1 cellular context compared by ENCODE assay signal in the genomic region with DNA sequence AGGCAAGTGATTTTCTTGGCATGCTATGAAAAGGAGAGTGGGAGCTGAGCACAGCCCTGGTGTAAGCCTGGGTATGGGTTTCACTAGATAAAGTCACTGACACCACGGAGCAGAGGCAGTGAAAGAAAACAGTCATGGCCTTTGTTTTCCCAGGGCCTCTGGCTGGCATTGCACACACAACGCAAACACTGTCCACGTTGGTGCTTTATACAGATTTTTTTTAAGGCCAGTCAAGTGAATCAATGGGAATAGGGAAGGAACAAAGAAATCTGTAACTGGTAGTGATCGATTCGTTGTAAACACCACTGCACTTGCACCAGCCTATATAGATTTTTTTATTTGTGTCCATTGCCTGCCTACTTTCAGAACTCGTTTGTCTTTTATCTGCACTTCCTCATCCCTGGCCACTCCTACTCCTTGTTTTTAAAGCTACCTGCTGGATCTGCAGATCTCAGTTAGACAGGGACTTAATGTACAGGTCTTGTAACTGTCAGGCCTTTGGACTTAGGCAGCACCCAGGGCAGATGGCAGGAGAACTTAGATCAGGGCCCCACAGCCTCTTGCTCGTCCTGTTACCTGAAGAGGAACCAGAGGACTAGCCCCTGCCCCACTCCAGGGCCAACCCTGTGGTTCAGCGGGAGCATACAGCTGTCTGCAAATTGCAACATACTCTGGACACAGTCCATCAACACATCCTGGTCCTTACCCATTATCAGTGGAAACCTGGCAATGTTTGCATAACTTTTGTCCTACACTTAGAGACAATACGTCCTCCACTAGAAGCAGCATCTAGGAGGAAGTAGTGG.
A peak's percentile ranks its signal among the peaks of the same experiment; 100 is the strongest.
TF ChIP-seq lines count a peak whose summit lies in the region.

No MANE protein-coding gene starts in this region.

TF ChIP-seq in K562, 482 proteins besides CTCF, POLR2A, EP300 and RAD21 (continued from another document and continues in another):
- TF ChIP-seq, protein P1, sequence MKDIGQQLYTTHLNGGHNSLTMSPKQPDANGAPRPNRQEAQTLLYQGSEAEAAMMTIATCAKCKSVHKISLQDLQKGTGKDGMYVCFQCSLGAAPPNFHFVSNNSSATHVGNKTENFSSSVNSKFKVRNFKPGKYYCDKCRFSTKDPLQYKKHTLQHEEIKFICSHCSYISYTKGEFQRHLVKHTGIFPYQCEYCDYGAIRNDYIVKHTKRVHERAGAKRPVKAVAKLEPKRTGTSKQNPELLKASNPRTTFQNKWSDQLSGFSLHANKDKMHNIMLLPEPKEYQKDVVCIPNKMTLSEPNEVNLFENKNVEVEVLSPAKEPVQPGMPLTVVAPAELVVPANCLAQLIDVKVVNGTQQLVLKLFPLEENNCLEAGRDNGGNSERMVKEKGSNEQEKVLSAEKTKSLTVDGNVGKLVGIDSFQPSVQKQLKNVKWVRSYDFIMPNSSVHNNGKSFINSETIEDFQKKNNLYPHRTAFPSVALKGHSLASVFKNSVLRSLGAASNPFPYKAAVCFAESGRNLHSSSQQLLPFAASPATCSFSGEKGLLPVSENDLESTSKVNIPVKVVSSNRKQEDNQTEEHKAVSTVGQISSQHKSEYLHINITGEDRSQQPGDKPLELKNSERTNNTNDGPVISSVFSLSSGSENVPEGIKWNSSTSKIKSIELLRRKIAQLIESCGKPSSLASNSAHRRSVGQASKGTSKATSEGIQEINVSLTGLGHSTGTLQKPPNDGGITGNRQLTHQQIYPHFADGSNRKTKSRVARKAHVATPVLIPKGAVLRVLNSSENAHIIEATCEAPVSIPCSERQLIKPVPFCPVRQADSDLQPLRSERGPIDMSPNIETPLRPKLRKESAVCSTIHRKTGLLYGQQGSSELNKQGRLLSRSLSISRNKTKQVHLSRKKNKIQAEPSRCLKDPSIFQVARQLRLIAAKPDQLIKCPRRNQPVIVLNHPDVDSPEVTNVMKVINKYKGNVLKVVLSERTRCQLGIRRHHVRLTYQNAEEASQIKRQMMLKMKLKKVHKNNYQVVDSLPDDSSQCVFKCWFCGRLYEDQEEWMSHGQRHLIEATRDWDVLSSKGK (CRISPR knock-in tag; IDR thresholded peaks at IDR 0.05) = no peak
- no peak for TF ChIP-seq ZNF165 (CRISPR knock-in tag; IDR thresholded peaks at IDR 0.05; ENCODE audit: borderline replicate concordance)
- TF ChIP-seq, protein P2, sequence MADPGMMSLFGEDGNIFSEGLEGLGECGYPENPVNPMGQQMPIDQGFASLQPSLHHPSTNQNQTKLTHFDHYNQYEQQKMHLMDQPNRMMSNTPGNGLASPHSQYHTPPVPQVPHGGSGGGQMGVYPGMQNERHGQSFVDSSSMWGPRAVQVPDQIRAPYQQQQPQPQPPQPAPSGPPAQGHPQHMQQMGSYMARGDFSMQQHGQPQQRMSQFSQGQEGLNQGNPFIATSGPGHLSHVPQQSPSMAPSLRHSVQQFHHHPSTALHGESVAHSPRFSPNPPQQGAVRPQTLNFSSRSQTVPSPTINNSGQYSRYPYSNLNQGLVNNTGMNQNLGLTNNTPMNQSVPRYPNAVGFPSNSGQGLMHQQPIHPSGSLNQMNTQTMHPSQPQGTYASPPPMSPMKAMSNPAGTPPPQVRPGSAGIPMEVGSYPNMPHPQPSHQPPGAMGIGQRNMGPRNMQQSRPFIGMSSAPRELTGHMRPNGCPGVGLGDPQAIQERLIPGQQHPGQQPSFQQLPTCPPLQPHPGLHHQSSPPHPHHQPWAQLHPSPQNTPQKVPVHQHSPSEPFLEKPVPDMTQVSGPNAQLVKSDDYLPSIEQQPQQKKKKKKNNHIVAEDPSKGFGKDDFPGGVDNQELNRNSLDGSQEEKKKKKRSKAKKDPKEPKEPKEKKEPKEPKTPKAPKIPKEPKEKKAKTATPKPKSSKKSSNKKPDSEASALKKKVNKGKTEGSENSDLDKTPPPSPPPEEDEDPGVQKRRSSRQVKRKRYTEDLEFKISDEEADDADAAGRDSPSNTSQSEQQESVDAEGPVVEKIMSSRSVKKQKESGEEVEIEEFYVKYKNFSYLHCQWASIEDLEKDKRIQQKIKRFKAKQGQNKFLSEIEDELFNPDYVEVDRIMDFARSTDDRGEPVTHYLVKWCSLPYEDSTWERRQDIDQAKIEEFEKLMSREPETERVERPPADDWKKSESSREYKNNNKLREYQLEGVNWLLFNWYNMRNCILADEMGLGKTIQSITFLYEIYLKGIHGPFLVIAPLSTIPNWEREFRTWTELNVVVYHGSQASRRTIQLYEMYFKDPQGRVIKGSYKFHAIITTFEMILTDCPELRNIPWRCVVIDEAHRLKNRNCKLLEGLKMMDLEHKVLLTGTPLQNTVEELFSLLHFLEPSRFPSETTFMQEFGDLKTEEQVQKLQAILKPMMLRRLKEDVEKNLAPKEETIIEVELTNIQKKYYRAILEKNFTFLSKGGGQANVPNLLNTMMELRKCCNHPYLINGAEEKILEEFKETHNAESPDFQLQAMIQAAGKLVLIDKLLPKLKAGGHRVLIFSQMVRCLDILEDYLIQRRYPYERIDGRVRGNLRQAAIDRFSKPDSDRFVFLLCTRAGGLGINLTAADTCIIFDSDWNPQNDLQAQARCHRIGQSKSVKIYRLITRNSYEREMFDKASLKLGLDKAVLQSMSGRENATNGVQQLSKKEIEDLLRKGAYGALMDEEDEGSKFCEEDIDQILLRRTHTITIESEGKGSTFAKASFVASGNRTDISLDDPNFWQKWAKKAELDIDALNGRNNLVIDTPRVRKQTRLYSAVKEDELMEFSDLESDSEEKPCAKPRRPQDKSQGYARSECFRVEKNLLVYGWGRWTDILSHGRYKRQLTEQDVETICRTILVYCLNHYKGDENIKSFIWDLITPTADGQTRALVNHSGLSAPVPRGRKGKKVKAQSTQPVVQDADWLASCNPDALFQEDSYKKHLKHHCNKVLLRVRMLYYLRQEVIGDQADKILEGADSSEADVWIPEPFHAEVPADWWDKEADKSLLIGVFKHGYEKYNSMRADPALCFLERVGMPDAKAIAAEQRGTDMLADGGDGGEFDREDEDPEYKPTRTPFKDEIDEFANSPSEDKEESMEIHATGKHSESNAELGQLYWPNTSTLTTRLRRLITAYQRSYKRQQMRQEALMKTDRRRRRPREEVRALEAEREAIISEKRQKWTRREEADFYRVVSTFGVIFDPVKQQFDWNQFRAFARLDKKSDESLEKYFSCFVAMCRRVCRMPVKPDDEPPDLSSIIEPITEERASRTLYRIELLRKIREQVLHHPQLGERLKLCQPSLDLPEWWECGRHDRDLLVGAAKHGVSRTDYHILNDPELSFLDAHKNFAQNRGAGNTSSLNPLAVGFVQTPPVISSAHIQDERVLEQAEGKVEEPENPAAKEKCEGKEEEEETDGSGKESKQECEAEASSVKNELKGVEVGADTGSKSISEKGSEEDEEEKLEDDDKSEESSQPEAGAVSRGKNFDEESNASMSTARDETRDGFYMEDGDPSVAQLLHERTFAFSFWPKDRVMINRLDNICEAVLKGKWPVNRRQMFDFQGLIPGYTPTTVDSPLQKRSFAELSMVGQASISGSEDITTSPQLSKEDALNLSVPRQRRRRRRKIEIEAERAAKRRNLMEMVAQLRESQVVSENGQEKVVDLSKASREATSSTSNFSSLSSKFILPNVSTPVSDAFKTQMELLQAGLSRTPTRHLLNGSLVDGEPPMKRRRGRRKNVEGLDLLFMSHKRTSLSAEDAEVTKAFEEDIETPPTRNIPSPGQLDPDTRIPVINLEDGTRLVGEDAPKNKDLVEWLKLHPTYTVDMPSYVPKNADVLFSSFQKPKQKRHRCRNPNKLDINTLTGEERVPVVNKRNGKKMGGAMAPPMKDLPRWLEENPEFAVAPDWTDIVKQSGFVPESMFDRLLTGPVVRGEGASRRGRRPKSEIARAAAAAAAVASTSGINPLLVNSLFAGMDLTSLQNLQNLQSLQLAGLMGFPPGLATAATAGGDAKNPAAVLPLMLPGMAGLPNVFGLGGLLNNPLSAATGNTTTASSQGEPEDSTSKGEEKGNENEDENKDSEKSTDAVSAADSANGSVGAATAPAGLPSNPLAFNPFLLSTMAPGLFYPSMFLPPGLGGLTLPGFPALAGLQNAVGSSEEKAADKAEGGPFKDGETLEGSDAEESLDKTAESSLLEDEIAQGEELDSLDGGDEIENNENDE (IDR thresholded peaks at IDR 0.05; ENCODE audit: low read depth, low read length) = no peak
- no peak for TF ChIP-seq BMI1 (IDR thresholded peaks at IDR 0.05; ENCODE audit: low read length)
- no peak for TF ChIP-seq ZNF146 (CRISPR knock-in tag; IDR thresholded peaks at IDR 0.05; ENCODE audit: unreplicated experiment)
- TF ChIP-seq RHOXF2B (CRISPR knock-in tag; conservative IDR thresholded peaks at IDR 0.05) = no peak
- TF ChIP-seq ARID1B (IDR thresholded peaks at IDR 0.05) = peak; percentile 85
- no peak for TF ChIP-seq ZNF140 (CRISPR knock-in tag; IDR thresholded peaks at IDR 0.05)
- no peak for TF ChIP-seq HLTF (IDR thresholded peaks at IDR 0.05)
- TF ChIP-seq PHF21A (IDR thresholded peaks at IDR 0.05; ENCODE audit: borderline replicate concordance, low read depth) = no peak
- TF ChIP-seq, protein P3, sequence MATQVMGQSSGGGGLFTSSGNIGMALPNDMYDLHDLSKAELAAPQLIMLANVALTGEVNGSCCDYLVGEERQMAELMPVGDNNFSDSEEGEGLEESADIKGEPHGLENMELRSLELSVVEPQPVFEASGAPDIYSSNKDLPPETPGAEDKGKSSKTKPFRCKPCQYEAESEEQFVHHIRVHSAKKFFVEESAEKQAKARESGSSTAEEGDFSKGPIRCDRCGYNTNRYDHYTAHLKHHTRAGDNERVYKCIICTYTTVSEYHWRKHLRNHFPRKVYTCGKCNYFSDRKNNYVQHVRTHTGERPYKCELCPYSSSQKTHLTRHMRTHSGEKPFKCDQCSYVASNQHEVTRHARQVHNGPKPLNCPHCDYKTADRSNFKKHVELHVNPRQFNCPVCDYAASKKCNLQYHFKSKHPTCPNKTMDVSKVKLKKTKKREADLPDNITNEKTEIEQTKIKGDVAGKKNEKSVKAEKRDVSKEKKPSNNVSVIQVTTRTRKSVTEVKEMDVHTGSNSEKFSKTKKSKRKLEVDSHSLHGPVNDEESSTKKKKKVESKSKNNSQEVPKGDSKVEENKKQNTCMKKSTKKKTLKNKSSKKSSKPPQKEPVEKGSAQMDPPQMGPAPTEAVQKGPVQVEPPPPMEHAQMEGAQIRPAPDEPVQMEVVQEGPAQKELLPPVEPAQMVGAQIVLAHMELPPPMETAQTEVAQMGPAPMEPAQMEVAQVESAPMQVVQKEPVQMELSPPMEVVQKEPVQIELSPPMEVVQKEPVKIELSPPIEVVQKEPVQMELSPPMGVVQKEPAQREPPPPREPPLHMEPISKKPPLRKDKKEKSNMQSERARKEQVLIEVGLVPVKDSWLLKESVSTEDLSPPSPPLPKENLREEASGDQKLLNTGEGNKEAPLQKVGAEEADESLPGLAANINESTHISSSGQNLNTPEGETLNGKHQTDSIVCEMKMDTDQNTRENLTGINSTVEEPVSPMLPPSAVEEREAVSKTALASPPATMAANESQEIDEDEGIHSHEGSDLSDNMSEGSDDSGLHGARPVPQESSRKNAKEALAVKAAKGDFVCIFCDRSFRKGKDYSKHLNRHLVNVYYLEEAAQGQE (CRISPR knock-in tag; IDR thresholded peaks at IDR 0.05; ENCODE audit: low read depth) = no peak
- TF ChIP-seq CBX2 (IDR thresholded peaks at IDR 0.05; ENCODE audit: insufficient read depth, low read length, poor library complexity, severe bottlenecking) = no peak
- TF ChIP-seq GTF2A2 (tag; IDR thresholded peaks at IDR 0.05) = no peak
- TF ChIP-seq, protein P4, sequence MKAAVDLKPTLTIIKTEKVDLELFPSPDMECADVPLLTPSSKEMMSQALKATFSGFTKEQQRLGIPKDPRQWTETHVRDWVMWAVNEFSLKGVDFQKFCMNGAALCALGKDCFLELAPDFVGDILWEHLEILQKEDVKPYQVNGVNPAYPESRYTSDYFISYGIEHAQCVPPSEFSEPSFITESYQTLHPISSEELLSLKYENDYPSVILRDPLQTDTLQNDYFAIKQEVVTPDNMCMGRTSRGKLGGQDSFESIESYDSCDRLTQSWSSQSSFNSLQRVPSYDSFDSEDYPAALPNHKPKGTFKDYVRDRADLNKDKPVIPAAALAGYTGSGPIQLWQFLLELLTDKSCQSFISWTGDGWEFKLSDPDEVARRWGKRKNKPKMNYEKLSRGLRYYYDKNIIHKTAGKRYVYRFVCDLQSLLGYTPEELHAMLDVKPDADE (conservative IDR thresholded peaks at IDR 0.05; ENCODE audit: control insufficient read depth, low read depth, low read length) = no peak
- TF ChIP-seq ADNP (tag; IDR thresholded peaks at IDR 0.05) = no peak
- TF ChIP-seq KDM5B (IDR thresholded peaks at IDR 0.05; ENCODE audit: insufficient replicate concordance, low read depth, low read length) = no peak
- TF ChIP-seq, protein P5, sequence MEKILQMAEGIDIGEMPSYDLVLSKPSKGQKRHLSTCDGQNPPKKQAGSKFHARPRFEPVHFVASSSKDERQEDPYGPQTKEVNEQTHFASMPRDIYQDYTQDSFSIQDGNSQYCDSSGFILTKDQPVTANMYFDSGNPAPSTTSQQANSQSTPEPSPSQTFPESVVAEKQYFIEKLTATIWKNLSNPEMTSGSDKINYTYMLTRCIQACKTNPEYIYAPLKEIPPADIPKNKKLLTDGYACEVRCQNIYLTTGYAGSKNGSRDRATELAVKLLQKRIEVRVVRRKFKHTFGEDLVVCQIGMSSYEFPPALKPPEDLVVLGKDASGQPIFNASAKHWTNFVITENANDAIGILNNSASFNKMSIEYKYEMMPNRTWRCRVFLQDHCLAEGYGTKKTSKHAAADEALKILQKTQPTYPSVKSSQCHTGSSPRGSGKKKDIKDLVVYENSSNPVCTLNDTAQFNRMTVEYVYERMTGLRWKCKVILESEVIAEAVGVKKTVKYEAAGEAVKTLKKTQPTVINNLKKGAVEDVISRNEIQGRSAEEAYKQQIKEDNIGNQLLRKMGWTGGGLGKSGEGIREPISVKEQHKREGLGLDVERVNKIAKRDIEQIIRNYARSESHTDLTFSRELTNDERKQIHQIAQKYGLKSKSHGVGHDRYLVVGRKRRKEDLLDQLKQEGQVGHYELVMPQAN (IDR thresholded peaks at IDR 0.05; ENCODE audit: borderline replicate concordance) = no peak
- TF ChIP-seq, protein P6, sequence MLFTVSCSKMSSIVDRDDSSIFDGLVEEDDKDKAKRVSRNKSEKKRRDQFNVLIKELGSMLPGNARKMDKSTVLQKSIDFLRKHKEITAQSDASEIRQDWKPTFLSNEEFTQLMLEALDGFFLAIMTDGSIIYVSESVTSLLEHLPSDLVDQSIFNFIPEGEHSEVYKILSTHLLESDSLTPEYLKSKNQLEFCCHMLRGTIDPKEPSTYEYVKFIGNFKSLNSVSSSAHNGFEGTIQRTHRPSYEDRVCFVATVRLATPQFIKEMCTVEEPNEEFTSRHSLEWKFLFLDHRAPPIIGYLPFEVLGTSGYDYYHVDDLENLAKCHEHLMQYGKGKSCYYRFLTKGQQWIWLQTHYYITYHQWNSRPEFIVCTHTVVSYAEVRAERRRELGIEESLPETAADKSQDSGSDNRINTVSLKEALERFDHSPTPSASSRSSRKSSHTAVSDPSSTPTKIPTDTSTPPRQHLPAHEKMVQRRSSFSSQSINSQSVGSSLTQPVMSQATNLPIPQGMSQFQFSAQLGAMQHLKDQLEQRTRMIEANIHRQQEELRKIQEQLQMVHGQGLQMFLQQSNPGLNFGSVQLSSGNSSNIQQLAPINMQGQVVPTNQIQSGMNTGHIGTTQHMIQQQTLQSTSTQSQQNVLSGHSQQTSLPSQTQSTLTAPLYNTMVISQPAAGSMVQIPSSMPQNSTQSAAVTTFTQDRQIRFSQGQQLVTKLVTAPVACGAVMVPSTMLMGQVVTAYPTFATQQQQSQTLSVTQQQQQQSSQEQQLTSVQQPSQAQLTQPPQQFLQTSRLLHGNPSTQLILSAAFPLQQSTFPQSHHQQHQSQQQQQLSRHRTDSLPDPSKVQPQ (CRISPR knock-in tag; IDR thresholded peaks at IDR 0.05; ENCODE audit: borderline replicate concordance) = no peak
- TF ChIP-seq RFX1 (IDR thresholded peaks at IDR 0.05) = no peak
- no peak for TF ChIP-seq ZNF584 (CRISPR knock-in tag; IDR thresholded peaks at IDR 0.05; ENCODE audit: low read depth)
- TF ChIP-seq IRF2 (CRISPR knock-in tag; IDR thresholded peaks at IDR 0.05) = no peak
- TF ChIP-seq CC2D1A (IDR thresholded peaks at IDR 0.05) = no peak
- no peak for TF ChIP-seq ZNF780A (CRISPR knock-in tag; IDR thresholded peaks at IDR 0.05)
- TF ChIP-seq HNRNPLL (IDR thresholded peaks at IDR 0.05; ENCODE audit: low read depth, low read length, poor library complexity, severe bottlenecking) = no peak
- TF ChIP-seq ZNF175 (CRISPR knock-in tag; IDR thresholded peaks at IDR 0.05; ENCODE audit: low read depth) = 0 out of 2 replicates have a peak, but pooled peaks have one; percentile 43
- TF ChIP-seq MED1 (CRISPR knock-in tag; IDR thresholded peaks at IDR 0.05; ENCODE audit: borderline replicate concordance) = no peak
